Comparison of ENCODE assay signal across 15 cellular contexts in genomic region chr4:52841707-52842456, GRCh38. TPM values are rescaled to one million over a fixed set of nuclear protein-coding genes. Genes with fewer than 3 reads are reported as not detected.
DNase-seq lines count a peak whose midpoint lies in the region; ATAC-seq and TF ChIP-seq lines count a peak whose summit lies in the region.
"Had no signal": no experiment of that assay in that cellular context is flagged by ENCODE, and none has a peak within 500 bp of the region (broad histone marks: within the 10 kb centered on the region; RNA-seq: fewer than 3 reads in every experiment).

No MANE protein-coding gene starts in this region.

- H3K27me3 ChIP-seq in osteoblast (ENCODE audit: insufficient read depth, low read length) (no peaks in the 10 kb centered on the region), PC-9 (ENCODE audit: insufficient read depth, low read depth) (no peaks in the 10 kb centered on the region)
- H3K27me3 ChIP-seq: esophagus squamous epithelium had no signal

- POLR2A ChIA-PET in PC-9 (lab: Charles Lee; ENCODE audit: unreplicated experiment) = no interaction called here

- BruUV-seq in PC-9 (replicated peaks; lab: Mats Ljungman, UMichigan) = no TSS peak

- CTCF ChIA-PET in PC-9 (lab: Charles Lee) = no interaction called here

- H2AFZ ChIP-seq in osteoblast (ENCODE audit: low read length) (peak overlapping the region; percentile 36), PC-9 (no peak overlapping the region)

- H3K4me1 ChIP-seq in osteoblast (ENCODE audit: insufficient read depth, low read length) (peaks cover 6% of the 10 kb centered on the region), PC-9 (replicated peaks; ENCODE audit: insufficient read depth) (peaks cover 29% of the 10 kb centered on the region)

- H4K20me1 ChIP-seq in osteoblast (ENCODE audit: insufficient read depth, low read length) (no peaks in the 10 kb centered on the region), PC-9 (ENCODE audit: insufficient read depth) (no peaks in the 10 kb centered on the region)

- H3K36me3 ChIP-seq in osteoblast (ENCODE audit: insufficient read depth, low read length) (no peaks in the 10 kb centered on the region), PC-9 (ENCODE audit: low read depth) (no peaks in the 10 kb centered on the region)
- H3K36me3 ChIP-seq: esophagus squamous epithelium had no signal

- ATAC-seq in Right ventricle myocardium inferior = peak; percentile 49
- ATAC-seq in Right ventricle myocardium superior (ENCODE audit: poor library complexity) = peak; percentile 32
- no peak for ATAC-seq in HG02973 (IDR thresholded peaks at IDR 0.05; ENCODE audit: unreplicated experiment)
- ATAC-seq: activated CD8-positive, alpha-beta memory T cell treated with anti-CD3 and anti-CD28 coated beads, Interleukin-2, amount 10 ng/mL, durations not matched to agents 7 days and 5 days; activated naive CD4-positive, alpha-beta T cell treated with anti-CD3 and anti-CD28 coated beads, Interleukin-2, amount 50 U/mL, for 72 hours had no signal

- TF ChIP-seq CTCF in osteoblast (IDR thresholded peaks at IDR 0.05; ENCODE audit: extremely low read depth, low read depth, low read length) (no peak), PC-9 (conservative IDR thresholded peaks at IDR 0.05) (no peak)

- H3K4me2 ChIP-seq in osteoblast (ENCODE audit: insufficient read depth, low read length) (peak overlapping the region; percentile 13), PC-9 (no peak overlapping the region)

- no peak overlapping the region for H3K27ac ChIP-seq in osteoblast (ENCODE audit: low read depth, low read length)
- no peak overlapping the region for H3K27ac ChIP-seq in PC-9
- H3K27ac ChIP-seq: esophagus squamous epithelium had no signal

- H3K9me3 ChIP-seq in osteoblast (ENCODE audit: low read depth, low read length) = no peaks in the 10 kb centered on the region
- no peaks in the 10 kb centered on the region for H3K9me3 ChIP-seq in PC-9 (ENCODE audit: insufficient read depth, low read depth)
- H3K9me3 ChIP-seq: esophagus squamous epithelium had no signal

- DNase-seq in Right ventricle myocardium inferior (ENCODE audit: missing footprints) (no peak), cardiac septum (ENCODE audit: low spot score) (no peak), Right ventricle myocardium superior (peak; percentile 44), osteoblast (ENCODE audit: insufficient read length, low spot score, missing footprints) (no peak), 8988T (no peak), activated T-cell treated with anti-CD3 and anti-CD28 coated beads for 4 hours (no peak), PC-9 (no peak)
- DNase-seq: activated CD8-positive, alpha-beta memory T cell treated with anti-CD3 and anti-CD28 coated beads, Interleukin-2, amount 10 ng/mL, durations not matched to agents 7 days and 5 days; esophagus squamous epithelium; Kasumi-1; NCI-H1930; NK-92 treated with Interleukin-12 subunit alpha and Interleukin-12 subunit beta, amount 100 ng/mL, for 24 hours had no signal

- H3K4me3 ChIP-seq in osteoblast (ENCODE audit: insufficient read depth, low read length) = no peak overlapping the region
- no peak overlapping the region for H3K4me3 ChIP-seq in PC-9
- H3K4me3 ChIP-seq: esophagus squamous epithelium, GM12878 had no signal

- H3K79me2 ChIP-seq in osteoblast (ENCODE audit: insufficient read depth, low read length) (no peaks in the 10 kb centered on the region), PC-9 (ENCODE audit: low read depth) (no peaks in the 10 kb centered on the region)

- H3F3A ChIP-seq in PC-9 (ENCODE audit: insufficient read depth, low read depth) = no peaks in the 10 kb centered on the region; the same call in 1 of the 2 replicates

- intact Hi-C loops in Right ventricle myocardium inferior (cut with DNase I) (no loop called here), cardiac septum (cut with DNase I) (no loop called here), Right ventricle myocardium superior (cut with DNase I) (no loop called here), PC-9 (cut with micrococcal nuclease; ENCODE audit: unreplicated experiment) (no loop called here)

- no peaks in the 10 kb centered on the region for H3K9me2 ChIP-seq in PC-9 (ENCODE audit: insufficient read depth)

RNA-seq across cellular contexts. Expression of gene RASL11B, which starts 20.2 kb away (rescaled TPM):
- total RNA-seq in Right ventricle myocardium inferior = 3.7 TPM
- total RNA-seq in cardiac septum = 23.8 TPM
- total RNA-seq in Right ventricle myocardium superior = 5.4 TPM
- under 0.01 TPM in 1 of 2 replicates, not detected in the other for total RNA-seq in osteoblast
- total RNA-seq in PC-9 (2021) = 0.25 TPM in 1 of 2 replicates, not detected in the other
